ENCODE assay signal across 11 cellular contexts in the genomic region with DNA sequence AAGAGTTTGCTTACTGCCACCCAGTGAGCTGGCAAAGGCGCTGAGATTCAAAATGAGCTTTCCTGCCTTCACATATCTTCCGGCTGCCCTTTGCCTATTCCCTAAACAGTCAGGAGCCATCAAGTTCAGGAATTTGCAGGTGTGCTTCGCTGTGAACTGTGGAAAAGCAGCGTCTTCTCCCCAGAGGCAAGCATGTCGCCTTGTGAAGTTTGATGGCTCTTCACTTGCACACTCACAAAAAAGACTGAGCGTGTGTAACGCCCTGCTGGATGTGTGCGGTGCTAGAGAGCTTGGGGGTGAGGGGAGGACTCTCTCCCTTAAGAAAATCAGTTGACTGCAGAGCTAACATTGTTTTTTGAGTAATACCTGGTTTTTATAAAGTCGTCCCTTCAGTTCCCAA. TPM values are rescaled to one million over a fixed set of nuclear protein-coding genes. Genes with fewer than 3 reads are reported as not detected.
DNase-seq lines count a peak whose midpoint lies in the region; ATAC-seq, FAIRE-seq and TF ChIP-seq lines count a peak whose summit lies in the region.
"Had no signal": no experiment of that assay in that cellular context is flagged by ENCODE, and none has a peak within 500 bp of the region (broad histone marks: within the 10 kb centered on the region; RNA-seq: fewer than 3 reads in every experiment).

No MANE protein-coding gene starts in this region.

- TF ChIP-seq EP300 in H1 (IDR thresholded peaks at IDR 0.05; ENCODE audit: borderline replicate concordance in 1 of 2, low read depth in 2 of 2, low read length in 2 of 2) = no peak

- TF ChIP-seq POLR2A in H1 (IDR thresholded peaks at IDR 0.05; ENCODE audit: control extremely low read depth in 1 of 2, low read depth in 2 of 2, low read length in 2 of 2) = no peak

- in situ Hi-C loops in G401 (cut with HindIII; ENCODE audit: low sequenced_read_pairs) = no loop called here

- H3K9me3 Mint-ChIP-seq in GM23338 = peaks cover 7% of the 10 kb centered on the region; the same call in 1 of the 3 replicates

- H4K8ac ChIP-seq in H1 (ENCODE audit: extremely low read depth, insufficient read depth, low read length) = no peak overlapping the region

- H4K91ac ChIP-seq in H1 (replicated peaks; ENCODE audit: insufficient read length, low read length) = no peak overlapping the region

- H3K14ac ChIP-seq in H1 (ENCODE audit: insufficient read length) = no peak overlapping the region

- no peaks in the 10 kb centered on the region for H3F3A ChIP-seq in GM23338 (replicated peaks; ENCODE audit: low read depth)

- no peak overlapping the region for H3K23ac ChIP-seq in H1 (ENCODE audit: insufficient read length)

- no peak overlapping the region for H3K56ac ChIP-seq in H1 (replicated peaks; ENCODE audit: insufficient read length, low read depth, low read length)

- WGBS in H1 (ENCODE audit: extremely low coverage in 1 of 2, insufficient coverage in 1 of 2, insufficient read length in 1 of 2, insufficient replicate concordance in 2 of 2, low coverage in 1 of 2, low lambda C conversion rate in 2 of 2, missing lambda C conversion rate in 1 of 2), 2 experiments = 66% methylated on average over 9 of the region's 9 CpGs; no CpG with 5 or more reads in 1 of the 2 experiments

- H3K36me3 ChIP-seq in GM23338 (ENCODE audit: insufficient read depth) (no peaks in the 10 kb centered on the region), NT2/D1 (ENCODE audit: insufficient read depth, insufficient read length, low read length) (no peaks in the 10 kb centered on the region), H1 (ENCODE audit: control insufficient read depth in 2 of 4, insufficient read depth in 4 of 4, low read length in 3 of 4) (no peaks in the 10 kb centered on the region), parathyroid adenoma (ENCODE audit: control insufficient read depth, insufficient read depth, low read length) (no peaks in the 10 kb centered on the region)
- H3K36me3 ChIP-seq: tibial artery had no signal

- no peaks in the 10 kb centered on the region for H3K9me3 ChIP-seq in NT2/D1 (ENCODE audit: insufficient read depth, low read length)
- no peaks in the 10 kb centered on the region for H3K9me3 ChIP-seq in H1 (ENCODE audit: insufficient read depth in 2 of 2, low read depth in 1 of 2, low read length in 1 of 2)
- no peaks in the 10 kb centered on the region for H3K9me3 ChIP-seq in parathyroid adenoma (ENCODE audit: control insufficient read depth, low read length)
- H3K9me3 ChIP-seq: tibial artery had no signal

- H2AFZ ChIP-seq in GM23338 (peak overlapping the region; percentile 96), H1 (ENCODE audit: low read length) (peak overlapping the region; percentile 93; the same call in 1 of the 2 replicates), parathyroid adenoma (peak overlapping the region; percentile 89)

- CTCF ChIA-PET in H1 (lab: Charles Lee; ENCODE audit: partially characterized antibody) = interaction anchor here (0.9 to 1.6 kb wide), 8 partner anchors 8 to 110 kb away, joined by 3 to 5 read pairs (median 3); no protein-coding TSS in a partner anchor

- H3K27me3 ChIP-seq in GM23338 (ENCODE audit: insufficient read depth) (peaks cover 29% of the 10 kb centered on the region), NT2/D1 (ENCODE audit: insufficient read depth, insufficient read length) (peaks cover 19% of the 10 kb centered on the region), H1 (replicated peaks in 1 of 4; ENCODE audit: control insufficient read depth in 3 of 4, extremely low read depth in 1 of 4, insufficient read depth in 3 of 4, low read length in 3 of 4) (peaks cover 1 to 21% (median 13%) of the 10 kb centered on the region in 4 experiments; a peak in 6 of 7 replicates), parathyroid adenoma (ENCODE audit: control insufficient read depth, insufficient read depth, low read length) (no peaks in the 10 kb centered on the region)
- H3K27me3 ChIP-seq: tibial artery had no signal

- DNase-seq in GM23338 (ENCODE audit: low spot score) (peak; percentile 26), NT2/D1 (ENCODE audit: low read depth, low spot score) (no peak), H1 (ENCODE audit: low read depth in 1 of 2, low spot score in 2 of 2) (no peak), G401 (ENCODE audit: low spot score) (no peak), NCI-H510A (lab: John Stamatoyannopoulos, UW) (no peak)
- no peak for DNase-seq in activated CD4-positive, CD25-positive, alpha-beta regulatory T cell treated with anti-CD3 and anti-CD28 coated beads, Interleukin-2, amount 50 U/mL, for 72 hours
- DNase-seq: activated CD4-positive, alpha-beta T cell treated with anti-CD3 and anti-CD28 coated beads, Interleukin-2, amount 50 U/mL, for 4 hours; tibial artery had no signal

- no peak overlapping the region for H3K4ac ChIP-seq in H1 (replicated peaks; ENCODE audit: insufficient read length, low read depth, low read length)

- H3K79me2 ChIP-seq in GM23338 (replicated peaks; ENCODE audit: insufficient read depth) (peaks cover 30% of the 10 kb centered on the region), H1 (ENCODE audit: control insufficient read depth in 1 of 2, insufficient read depth in 2 of 2, low read length in 2 of 2) (peaks cover 0 to 26% of the 10 kb centered on the region in 2 experiments; a peak in 2 of 4 replicates), parathyroid adenoma (no peaks in the 10 kb centered on the region)

- peak overlapping the region; percentile 86 for H3K4me3 Mint-ChIP-seq in GM23338

- H3K79me1 ChIP-seq in H1 (ENCODE audit: low read depth, low read length) = no peaks in the 10 kb centered on the region

- H3K36me3 Mint-ChIP-seq in GM23338 (ENCODE audit: low read depth) = peaks cover 5% of the 10 kb centered on the region; the same call in 2 of the 3 replicates

- no peak overlapping the region for H2BK120ac ChIP-seq in H1 (replicated peaks; ENCODE audit: low read depth, low read length)

- H3K9ac ChIP-seq in NT2/D1 (ENCODE audit: insufficient read length, low read depth) (no peak overlapping the region), H1 (replicated peaks in 1 of 4; ENCODE audit: extremely low read depth in 1 of 4, low read depth in 3 of 4, low read length in 3 of 4) (peak overlapping the region in 1 of 4 experiments; percentile 43; a peak in 1 of 7 replicates), parathyroid adenoma (no peak overlapping the region)

- TF ChIP-seq CTCF in GM23338 (conservative IDR thresholded peaks at IDR 0.05; ENCODE audit: low read depth in 2 of 2) (0 out of 4 replicates have a peak, but pooled peaks of 1 of the 2 experiments have one; percentile 0), H1 (IDR thresholded peaks at IDR 0.05; ENCODE audit: control extremely low read depth in 1 of 3, insufficient read depth in 1 of 3, low read depth in 1 of 3, low read length in 3 of 3) (no peak), parathyroid adenoma (IDR thresholded peaks at IDR 0.05) (no peak)

- peaks cover 7% of the 10 kb centered on the region; the same call in 1 of the 2 replicates for H3K23me2 ChIP-seq in H1 (ENCODE audit: low read depth, low read length)

- H3K27ac ChIP-seq in GM23338 (ENCODE audit: low read depth) = peak overlapping the region; percentile 63; the same call in 1 of the 2 replicates
- H3K27ac ChIP-seq in H1 (ENCODE audit: low read depth, low read length) = no peak overlapping the region
- H3K27ac ChIP-seq in parathyroid adenoma = no peak overlapping the region
- H3K27ac ChIP-seq: tibial artery had no signal

- TF ChIP-seq RAD21 in H1 (IDR thresholded peaks at IDR 0.05 in 1 of 2, conservative IDR thresholded peaks at IDR 0.05 in 1 of 2; ENCODE audit: low read depth in 2 of 2, low read length in 2 of 2) = no peak

- peak overlapping the region; percentile 3; the same call in 1 of the 2 replicates for H2BK15ac ChIP-seq in H1 (ENCODE audit: low read length)

- H2BK20ac ChIP-seq in H1 (ENCODE audit: low read length) = no peak overlapping the region

- peak overlapping the region; percentile 82 for H3K4me3 ChIP-seq in GM23338
- H3K4me3 ChIP-seq in NT2/D1 (ENCODE audit: insufficient read length, low read depth) = peak overlapping the region; percentile 60
- peak overlapping the region in 3 of 4 experiments; percentile 41 to 86 (median 70); a peak in 4 of 8 replicates for H3K4me3 ChIP-seq in H1 (ENCODE audit: extremely low read depth in 1 of 4, insufficient read depth in 2 of 4, low read depth in 3 of 4, low read length in 4 of 4)
- H3K4me3 ChIP-seq in parathyroid adenoma (ENCODE audit: low read depth, low read length) = peak overlapping the region; percentile 65

- 0 out of 2 replicates have a peak overlapping the region, but pooled peaks have one; percentile 10 for H2BK12ac ChIP-seq in H1 (ENCODE audit: low read depth, low read length)

- FAIRE-seq in H1 (lab: Jason Lieb, UNC) = no peak
- FAIRE-seq: GM12878 had no signal

- no peak overlapping the region for H3K18ac ChIP-seq in H1 (ENCODE audit: extremely low read depth, low read length)

- H3K9me2 ChIP-seq in GM23338 (ENCODE audit: insufficient read depth) = no peaks in the 10 kb centered on the region

- POLR2A ChIA-PET in H1 (lab: Charles Lee; ENCODE audit: partially characterized antibody) = interaction anchor here (1.2 to 1.9 kb wide), 5 partner anchors 11 to 115 kb away, joined by 3 to 12 read pairs (median 6); no protein-coding TSS in a partner anchor

- peak overlapping the region; percentile 92; the same call in 1 of the 2 replicates for H3K27ac Mint-ChIP-seq in GM23338

- H3K4me1 ChIP-seq in GM23338 (ENCODE audit: insufficient read depth) = peaks cover 19% of the 10 kb centered on the region
- H3K4me1 ChIP-seq in NT2/D1 (ENCODE audit: insufficient read depth, insufficient read length) = no peaks in the 10 kb centered on the region
- H3K4me1 ChIP-seq in H1 (replicated peaks in 1 of 4; ENCODE audit: control insufficient read depth in 3 of 4, insufficient read depth in 4 of 4, low read length in 3 of 4) = peaks cover 0 to 10% (median 4%) of the 10 kb centered on the region in 4 experiments; a peak in 4 of 7 replicates
- peaks cover 2% of the 10 kb centered on the region for H3K4me1 ChIP-seq in parathyroid adenoma

- peaks cover 21% of the 10 kb centered on the region for H3K27me3 Mint-ChIP-seq in GM23338 (ENCODE audit: insufficient read depth, low read depth, poor library complexity)

- H3K4me2 ChIP-seq in GM23338 (peak overlapping the region; percentile 92), H1 (ENCODE audit: insufficient read depth in 1 of 2, low read depth in 2 of 2, low read length in 2 of 2) (peak overlapping the region; percentile 52 to 96), parathyroid adenoma (ENCODE audit: low read length) (peak overlapping the region; percentile 87)

- H4K20me1 ChIP-seq in GM23338 (replicated peaks; ENCODE audit: insufficient read depth) = peaks cover 13% of the 10 kb centered on the region
- peaks cover 0 to 1% of the 10 kb centered on the region in 2 experiments for H4K20me1 ChIP-seq in H1 (replicated peaks in 1 of 2; ENCODE audit: control insufficient read depth in 1 of 2, insufficient read depth in 2 of 2, low read length in 2 of 2)

- ATAC-seq in GM23338 (no peak), GM21528 (IDR thresholded peaks at IDR 0.05; ENCODE audit: low FRiP score, unreplicated experiment) (no peak)

- H2BK5ac ChIP-seq in H1 (ENCODE audit: low read depth, low read length) = 0 out of 2 replicates have a peak overlapping the region, but pooled peaks have one; percentile 86

- peaks cover 18% of the 10 kb centered on the region for H3K4me1 Mint-ChIP-seq in GM23338

- H4K5ac ChIP-seq in H1 (ENCODE audit: insufficient read length, low read depth, low read length) = no peak overlapping the region

- no peak overlapping the region for H2AK5ac ChIP-seq in H1 (ENCODE audit: low read depth, low read length)

RNA-seq across cellular contexts. Expression of a gene that starts 1.2 kb away (rescaled TPM):
- 44.8 and 53.6 TPM in 2 replicates for total RNA-seq in GM23338 (2014; rRNA removed; shearing (Covaris generic))
- polyA plus RNA-seq in GM23338 (2016; fragmentation: Nextera tagmentation; extraction: Ambion mirVana) (22.2 and 23.8 TPM in 2 replicates), H1 (2011; rRNA removed) (26.3 and 29.0 TPM in 2 replicates)
- 37.4 and 41.1 TPM in 2 replicates for total RNA-seq in H1 (2021; fragmentation: NEBNext Ultra II Directional; extraction: Animal tissue kit (Norgen Biotek cat#: 25700))
- polyA plus RNA-seq in H1 (2011; cell fraction: cytosol; rRNA removed) = 34.9 TPM
- polyA plus RNA-seq in H1 (2011; cell fraction: nucleus; rRNA removed) = 44.4 TPM
- 22.7 to 27.4 TPM (median 24.1 TPM) in 4 replicates for polyA plus RNA-seq in H1 (2012, experiment 1 of 2)
- 3.8 TPM for polyA plus RNA-seq in H1 (2012, experiment 2 of 2)
- polyA plus RNA-seq in H1 (2013, experiment 1 of 2) = 13.9 TPM
- polyA plus RNA-seq in H1 (2013, experiment 2 of 2) = 15.6 TPM
- 62.9 and 71.1 TPM in 2 replicates for polyA minus RNA-seq in H1 (2011; rRNA and poly(A)+ RNA removed)
- polyA minus RNA-seq in H1 (2011; cell fraction: cytosol; rRNA and poly(A)+ RNA removed) = 29.6 TPM
- polyA minus RNA-seq in H1 (2011; cell fraction: nucleus; rRNA and poly(A)+ RNA removed) = 35.4 TPM
- 0.31 TPM in 1 of 2 replicates, not detected in the other for total RNA-seq in G401 (2014; rRNA removed; shearing (Covaris generic))

Comparison
In these comparisons a context has a peak if more than half of its experiments do, and no peak if none do; other contexts are left out.
1. RNA of a gene that starts 1.2 kb away (total RNA-seq): 44.8 to 53.6 TPM in GM23338 and 37.4 to 41.1 TPM in H1; 0.31 TPM in G401; every median in the first group is over 10 times any median in the second.
2. Peak in every context shown above with its lines, with median percentiles within 50 percentile points of each other: H2AFZ ChIP-seq, H3K4me2 ChIP-seq and H3K4me3 ChIP-seq.